In the genomic region with DNA sequence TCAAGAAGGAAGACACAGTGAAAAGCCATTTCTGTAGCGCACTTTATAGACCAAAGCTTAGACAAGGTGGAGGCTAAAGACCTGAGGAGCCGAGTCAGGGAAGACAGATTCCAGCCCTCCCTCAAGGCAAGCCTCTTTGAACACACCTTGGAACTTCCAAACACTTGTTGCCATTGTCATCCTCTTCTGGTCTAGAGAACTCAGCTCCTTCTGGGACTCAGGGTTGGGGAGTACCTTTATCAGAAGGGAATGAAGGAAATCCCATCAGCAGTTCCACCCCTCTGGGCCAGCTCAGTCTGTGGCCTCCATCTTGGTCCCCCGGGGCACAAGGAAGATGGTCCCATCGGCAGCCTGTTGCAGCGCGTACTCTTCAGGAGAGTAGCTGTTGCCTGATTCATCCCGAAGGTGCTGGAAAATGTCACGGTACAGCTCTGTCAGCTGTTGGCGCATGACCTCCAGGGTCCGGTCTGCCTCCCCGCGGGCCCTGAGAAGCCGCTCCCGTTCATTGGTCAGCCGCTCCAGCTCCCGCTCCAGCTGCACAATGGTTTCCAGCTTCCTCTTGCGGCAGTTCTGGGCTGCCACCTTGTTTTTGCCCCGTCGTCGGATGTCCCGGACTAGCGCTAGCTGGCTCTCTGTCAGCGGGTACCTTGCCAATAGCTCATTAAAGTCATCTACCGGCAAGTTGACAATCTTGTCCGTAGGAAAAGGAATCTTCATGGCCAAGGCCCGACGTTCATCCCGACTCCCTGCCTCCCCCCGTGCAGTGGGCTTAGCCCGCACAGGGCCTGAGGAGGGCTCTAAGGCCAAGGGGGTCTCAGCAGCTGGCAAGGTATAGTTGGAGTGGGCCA, we compare ENCODE assay signal across 23 cellular contexts. TPM values are rescaled to one million over a fixed set of nuclear protein-coding genes. Genes with fewer than 3 reads are reported as not detected.
"Had no signal": no experiment of that assay in that cellular context is flagged by ENCODE, and none has a peak within 500 bp of the region (broad histone marks: within the 10 kb centered on the region; RNA-seq: fewer than 3 reads in every experiment).

No MANE protein-coding gene starts in this region.

- H3K27ac Mint-ChIP-seq: activated B cell treated with CpG ODN at 0.5 μM for 24 hours; activated CD4-positive, alpha-beta T cell treated with anti-CD3 and anti-CD28 coated beads for 36 hours had no signal

- H3K27ac ChIP-seq: body of pancreas, cardiac muscle cell, ovary, prostate gland, upper lobe of right lung had no signal

- DNase-seq: activated B cell treated with CpG ODN at 0.5 μM for 24 hours; activated CD4-positive, alpha-beta T cell treated with anti-CD3 and anti-CD28 coated beads for 36 hours; activated CD4-positive, alpha-beta T cell treated with anti-CD3 and anti-CD28 coated beads, Interleukin-2, amount 50 U/mL, for 4 hours; activated CD8-positive, alpha-beta memory T cell treated with anti-CD3 and anti-CD28 coated beads for 24 hours; activated CD8-positive, alpha-beta memory T cell treated with anti-CD3 and anti-CD28 coated beads, Interleukin-2, amount 50 U/mL, for 4 hours; activated effector memory CD4-positive, alpha-beta T cell treated with anti-CD3 and anti-CD28 coated beads, Interleukin-2, amount 50 U/mL, for 16 hours; activated naive CD4-positive, alpha-beta T cell treated with anti-CD3 and anti-CD28 coated beads, Interleukin-2, amount 50 U/mL, for 16 hours; anterior cingulate cortex; body of pancreas; effector CD4-positive, alpha-beta T cell; foreskin melanocyte; hippocampal formation; mesenchymal stem cell; naive B cell; ovary; stimulated activated CD4-positive, alpha-beta T cell treated with anti-CD3 and anti-CD28 coated beads, Interleukin-4, amount 100 ng/mL, for 4 hours; stimulated activated naive CD8-positive, alpha-beta T cell treated with anti-CD3 and anti-CD28 coated beads, Interleukin-15, Interleukin-2, amounts not matched to agents 100 U/mL and 50 U/mL, for 24 hours; T-helper 1 cell; T1000; upper lobe of right lung had no signal

- H3K9me3 Mint-ChIP-seq: activated B cell treated with CpG ODN at 0.5 μM for 24 hours, naive B cell had no signal

- ATAC-seq: activated CD4-positive, alpha-beta T cell treated with anti-CD3 and anti-CD28 coated beads for 36 hours; body of pancreas; esophagus mucosa; stimulated activated naive CD8-positive, alpha-beta T cell treated with anti-CD3 and anti-CD28 coated beads, Interleukin-15, Interleukin-2, amounts not matched to agents 100 U/mL and 50 U/mL, for 24 hours; upper lobe of right lung had no signal

- H3K9me3 ChIP-seq: body of pancreas, ovary, prostate gland, upper lobe of right lung had no signal

- H3K4me1 ChIP-seq: prostate gland had no signal

- H3K4me1 Mint-ChIP-seq: activated CD4-positive, alpha-beta T cell treated with anti-CD3 and anti-CD28 coated beads for 36 hours had no signal

- H3K4me3 Mint-ChIP-seq: activated B cell treated with CpG ODN at 0.5 μM for 24 hours; activated CD4-positive, alpha-beta T cell treated with anti-CD3 and anti-CD28 coated beads for 36 hours had no signal

- H3K36me3 Mint-ChIP-seq: naive B cell had no signal

- H3K36me3 ChIP-seq: ovary, prostate gland had no signal

- H3K4me3 ChIP-seq: body of pancreas, cardiac muscle cell, ovary, prostate gland, upper lobe of right lung had no signal

- H3K27me3 Mint-ChIP-seq: activated CD4-positive, alpha-beta T cell treated with anti-CD3 and anti-CD28 coated beads for 36 hours; naive B cell had no signal

RNA-seq across cellular contexts. Expression of a gene that starts 8.5 kb away (rescaled TPM):
- total RNA-seq: activated B cell treated with CpG ODN at 0.5 μM for 24 hours; activated CD4-positive, alpha-beta T cell treated with anti-CD3 and anti-CD28 coated beads for 36 hours; esophagus mucosa had no signal
